ENCODE assay signal across 35 cellular contexts in genomic region chr19:45336696-45337251, GRCh38. TPM values are rescaled to one million over a fixed set of nuclear protein-coding genes. Genes with fewer than 3 reads are reported as not detected.
"Had no signal": no experiment of that assay in that cellular context is flagged by ENCODE, and none has a peak within 500 bp of the region (broad histone marks: within the 10 kb centered on the region; RNA-seq: fewer than 3 reads in every experiment).

No MANE protein-coding gene starts in this region.

- H3K27me3 ChIP-seq: foreskin keratinocyte, ovary, vagina had no signal

- H3K9me3 ChIP-seq: heart right ventricle, left lung, ovary, suprapubic skin, transverse colon, vagina had no signal

- H3K4me2 ChIP-seq: smooth muscle cell had no signal

- H3K4me3 ChIP-seq: dorsolateral prefrontal cortex, heart right ventricle, left lung, ovary, smooth muscle cell, suprapubic skin, transverse colon, vagina had no signal

- DNase-seq: dorsolateral prefrontal cortex; effector CD4-positive, alpha-beta T cell; foreskin keratinocyte; glutamatergic neuron; heart right ventricle; hippocampal formation; left cardiac atrium; left lung; mammary epithelial cell; naive thymus-derived CD8-positive, alpha-beta T cell; nephron progenitor cell; nucleus accumbens; ovary; posterior cingulate gyrus; retina; stimulated activated CD4-positive, alpha-beta T cell treated with anti-CD3 and anti-CD28 coated beads, Interleukin-12 subunit alpha, Interleukin-12 subunit beta, amount 100 ng/mL, for 4 hours; stimulated activated CD4-positive, alpha-beta T cell treated with anti-CD3 and anti-CD28 coated beads, Interleukin-1b, Interleukin-23, amount 100 ng/mL, for 48 hours; stimulated activated CD4-positive, alpha-beta T cell treated with anti-CD3 and anti-CD28 coated beads, Interleukin-4, amount 100 ng/mL, for 1 hour; stimulated activated CD8-positive, alpha-beta memory T cell treated with anti-CD3 and anti-CD28 coated beads, Interleukin-4, amount 100 ng/mL, for 48 hours; stimulated activated naive CD4-positive, alpha-beta T cell; stimulated activated naive CD8-positive, alpha-beta T cell treated with anti-CD3 and anti-CD28 coated beads, Interleukin-15, amount 100 ng/mL, for 72 hours; transverse colon had no signal

- H3K36me3 ChIP-seq: heart right ventricle, left lung, ovary, suprapubic skin, transverse colon, vagina had no signal

- H3K27ac ChIP-seq: dorsolateral prefrontal cortex, epithelial cell of prostate, foreskin keratinocyte, heart right ventricle, left lung, ovary, suprapubic skin, transverse colon, vagina had no signal

- H3K4me1 ChIP-seq: foreskin keratinocyte had no signal

- FAIRE-seq: colon, islet of Langerhans had no signal

- ATAC-seq: esophagus mucosa; foreskin keratinocyte; heart right ventricle; left cardiac atrium; left lung; naive thymus-derived CD8-positive, alpha-beta T cell; sciatic nerve; stimulated activated naive CD8-positive, alpha-beta T cell treated with anti-CD3 and anti-CD28 coated beads, Interleukin-15, amount 100 ng/mL, for 72 hours had no signal

RNA-seq across cellular contexts. Expression of gene KLC3, which starts 3.8 kb away (rescaled TPM):
- total RNA-seq: mesenteric fat pad; myocyte; naive thymus-derived CD8-positive, alpha-beta T cell; sciatic nerve; transverse colon had no signal
- polyA plus RNA-seq: naive thymus-derived CD8-positive, alpha-beta T cell had no signal

RNA-seq across cellular contexts. Expression of gene CKM, which starts 14.1 kb away (rescaled TPM):
- total RNA-seq: fibroblast of lung; foreskin keratinocyte; kidney epithelial cell; mammary epithelial cell; mesenteric fat pad; naive thymus-derived CD8-positive, alpha-beta T cell; pulmonary artery endothelial cell; sciatic nerve; smooth muscle cell; suprapubic skin; vagina had no signal
- polyA plus RNA-seq: fibroblast of lung; foreskin keratinocyte; mammary epithelial cell; naive thymus-derived CD8-positive, alpha-beta T cell; smooth muscle cell had no signal
